Comparison of ENCODE assay signal across 24 cellular contexts in the genomic region with DNA sequence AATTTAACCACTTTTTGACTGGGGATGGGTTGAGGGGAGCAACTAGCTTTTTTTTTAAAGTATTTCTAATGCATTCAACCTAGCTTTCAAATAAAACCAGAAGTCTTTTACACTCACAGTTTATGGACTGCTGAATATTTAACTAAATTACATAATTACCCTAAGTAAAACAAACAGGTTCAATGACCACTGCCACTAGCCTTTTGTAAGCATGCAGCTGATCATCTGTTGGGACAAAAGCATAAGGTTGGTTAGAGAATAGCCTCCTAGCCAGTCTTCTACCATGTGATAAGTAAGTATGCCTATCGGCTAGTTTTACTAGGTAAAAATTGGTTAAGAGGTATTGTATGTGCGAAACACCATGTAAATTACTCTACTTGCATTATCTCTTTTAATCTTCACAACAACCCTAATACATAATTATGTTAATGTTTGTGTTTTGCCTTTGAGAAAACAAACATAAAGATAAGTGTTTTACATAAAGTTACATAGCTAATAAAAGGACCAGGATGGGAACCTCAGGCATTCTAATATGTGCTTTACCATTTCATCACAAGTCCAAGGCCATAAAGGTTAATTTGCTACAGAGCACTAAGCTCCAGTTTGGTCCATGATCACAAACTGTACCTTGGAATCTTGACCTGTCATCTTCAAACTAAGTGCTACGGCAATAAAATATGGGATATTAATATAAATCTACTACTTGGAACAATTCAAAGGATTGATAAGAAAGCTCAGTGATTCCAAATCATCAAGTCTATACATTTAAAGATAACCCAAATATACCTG.
"Had no signal": no experiment of that assay in that cellular context is flagged by ENCODE, and none has a peak within 500 bp of the region (broad histone marks: within the 10 kb centered on the region; RNA-seq: fewer than 3 reads in every experiment).

No MANE protein-coding gene starts in this region.

- ATAC-seq: activated naive CD8-positive, alpha-beta T cell treated with anti-CD3 and anti-CD28 coated beads, Interleukin-2, amount 50 U/mL, for 24 hours; activated T-cell treated with anti-CD3 and anti-CD28 coated beads, Interleukin-2, amount 50 U/mL, for 4 hours; Panc1; Right ventricle myocardium inferior had no signal

- H3K4me3 ChIP-seq: SK-N-MC had no signal

- DNase-seq: activated CD4-positive, alpha-beta memory T cell treated with anti-CD3 and anti-CD28 coated beads for 36 hours; activated CD4-positive, alpha-beta T cell treated with anti-CD3 and anti-CD28 coated beads, Interleukin-2, amount 10 ng/mL, durations not matched to agents 7 days and 5 days; activated CD4-positive, CD25-positive, alpha-beta regulatory T cell; activated CD8-positive, alpha-beta memory T cell treated with anti-CD3 and anti-CD28 coated beads for 24 hours; activated effector memory CD4-positive, alpha-beta T cell treated with anti-CD3 and anti-CD28 coated beads, Interleukin-2, amount 50 U/mL, for 16 hours; activated naive CD4-positive, alpha-beta T cell treated with Interleukin-2 at 50 U/mL for 16 hours; activated naive CD8-positive, alpha-beta T cell treated with anti-CD3 and anti-CD28 coated beads, Interleukin-2, amount 50 U/mL, for 24 hours; activated T-cell treated with anti-CD3 and anti-CD28 coated beads, Interleukin-2, amount 50 U/mL, for 4 hours; amniotic stem cell; KG1; NCI-H1092 treated with DMSO at 0.1 percent for 48 hours; NCI-H1417 treated with DMSO at 0.1 percent for 48 hours; NCI-H187; NCI-H2081 treated with DMSO at 0.1 percent for 48 hours; NCI-H446; NCI-H524; NCI-H748 treated with DMSO at 0.1 percent for 48 hours; NK-92 treated with Interleukin-12 subunit alpha and Interleukin-12 subunit beta, amount 100 ng/mL, for 24 hours; OCI-M1; RPMI8226 had no signal

- FAIRE-seq: astrocyte had no signal
